ENCODE assay signal across 16 cellular contexts in genomic region chr3:194201953-194202666, GRCh38.
"Had no signal": no experiment of that assay in that cellular context is flagged by ENCODE, and none has a peak within 500 bp of the region (broad histone marks: within the 10 kb centered on the region; RNA-seq: fewer than 3 reads in every experiment).

No MANE protein-coding gene starts in this region.

- H3K36me3 Mint-ChIP-seq: activated naive CD8-positive, alpha-beta T cell treated with anti-CD3 and anti-CD28 coated beads, Interleukin-2, amount 10 ng/mL, durations not matched to agents 7 days and 5 days had no signal

- H3K27ac Mint-ChIP-seq: activated CD4-positive, alpha-beta T cell treated with anti-CD3 and anti-CD28 coated beads, Interleukin-2, amount 10 ng/mL, durations not matched to agents 7 days and 5 days; activated naive CD8-positive, alpha-beta T cell treated with anti-CD3 and anti-CD28 coated beads, Interleukin-2, amount 10 ng/mL, durations not matched to agents 7 days and 5 days had no signal

- ATAC-seq: heart left ventricle, left lobe of liver had no signal

- FAIRE-seq: astrocyte, colon had no signal

- H3K27me3 ChIP-seq: SJSA1 had no signal

- H3K36me3 ChIP-seq: esophagus squamous epithelium, heart left ventricle, SJSA1, tibial artery, WERI-Rb-1 had no signal

- DNase-seq: activated CD4-positive, alpha-beta T cell treated with anti-CD3 and anti-CD28 coated beads, Interleukin-2, amount 10 ng/mL, durations not matched to agents 7 days and 5 days; activated gamma-delta T cell; activated naive CD8-positive, alpha-beta T cell treated with anti-CD3 and anti-CD28 coated beads, Interleukin-2, amount 10 ng/mL, durations not matched to agents 7 days and 5 days; esophagus squamous epithelium; foreskin fibroblast; heart left ventricle; islet precursor cell; posterior cingulate gyrus; stimulated activated CD4-positive, alpha-beta T cell treated with anti-CD3 and anti-CD28 coated beads, Interleukin-4, amount 100 ng/mL, for 4 hours; tibial artery; WERI-Rb-1 had no signal

- H3K4me3 ChIP-seq: esophagus squamous epithelium, heart left ventricle, SJSA1, skin epidermis, tibial artery had no signal

- H3K4me3 Mint-ChIP-seq: activated CD4-positive, alpha-beta T cell treated with anti-CD3 and anti-CD28 coated beads, Interleukin-2, amount 10 ng/mL, durations not matched to agents 7 days and 5 days; activated naive CD8-positive, alpha-beta T cell treated with anti-CD3 and anti-CD28 coated beads, Interleukin-2, amount 10 ng/mL, durations not matched to agents 7 days and 5 days had no signal

- H3K9me3 Mint-ChIP-seq: activated CD4-positive, alpha-beta T cell treated with anti-CD3 and anti-CD28 coated beads, Interleukin-2, amount 10 ng/mL, durations not matched to agents 7 days and 5 days; activated naive CD8-positive, alpha-beta T cell treated with anti-CD3 and anti-CD28 coated beads, Interleukin-2, amount 10 ng/mL, durations not matched to agents 7 days and 5 days had no signal
